Comparison of ENCODE assay signal across 16 cellular contexts in the genomic region with DNA sequence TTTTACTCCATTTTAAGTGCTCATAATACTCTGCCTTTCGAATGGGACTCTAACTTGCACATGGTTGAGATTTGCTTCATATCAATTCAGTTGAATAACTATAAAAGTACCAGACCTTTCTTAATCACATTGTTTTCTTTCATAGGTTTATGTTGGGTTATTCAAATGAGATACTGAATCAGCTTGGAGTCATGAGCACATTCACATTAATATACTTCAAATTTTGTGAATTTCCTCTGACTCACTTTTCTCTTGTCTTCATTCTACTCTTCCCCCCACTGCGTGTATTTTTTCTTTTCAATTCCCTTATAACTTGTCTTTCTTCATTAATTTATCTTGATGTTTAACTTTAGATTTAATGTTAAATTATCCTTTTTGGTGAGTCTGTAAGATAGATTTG.
"Had no signal": no experiment of that assay in that cellular context is flagged by ENCODE, and none has a peak within 500 bp of the region (broad histone marks: within the 10 kb centered on the region; RNA-seq: fewer than 3 reads in every experiment).

No MANE protein-coding gene starts in this region.

- DNase-seq: activated CD4-positive, alpha-beta T cell treated with anti-CD3 and anti-CD28 coated beads for 48 hours; activated CD8-positive, alpha-beta T cell treated with anti-CD3 and anti-CD28 coated beads for 36 hours; activated effector memory CD4-positive, alpha-beta T cell treated with anti-CD3 and anti-CD28 coated beads, Interleukin-2, amount 50 U/mL, for 16 hours; activated T-cell treated with anti-CD3 and anti-CD28 coated beads, Interleukin-2, amount 50 U/mL, for 48 hours; amniotic stem cell; effector memory CD4-positive, alpha-beta T cell; midbrain; tibial artery had no signal

- H3K27me3 ChIP-seq: tibial artery had no signal

- H3K4me3 ChIP-seq: tibial artery had no signal

- H3K27ac Mint-ChIP-seq: activated CD8-positive, alpha-beta T cell treated with anti-CD3 and anti-CD28 coated beads for 36 hours; activated naive CD4-positive, alpha-beta T cell treated with anti-CD3 and anti-CD28 coated beads, Interleukin-2, amount 50 U/mL, for 24 hours; stimulated activated memory B cell treated with anti-CD40 and anti-IgM and Interleukin-4, amounts not matched to agents 10 μg/mL and 1 μg/mL and 100 μg/mL, for 72 hours; T-helper 1 cell treated with Interleukin-12 subunit alpha and Interleukin-12 subunit beta and Interleukin-4 antibody, amounts not matched to agents 30 μg/mL and 1 μg/mL, for 36 hours had no signal

- H3K9me3 ChIP-seq: tibial artery had no signal

- H3K4me1 ChIP-seq: tibial artery had no signal

- H3K27ac ChIP-seq: tibial artery had no signal

- ATAC-seq: activated CD8-positive, alpha-beta T cell treated with anti-CD3 and anti-CD28 coated beads for 36 hours; left lobe of liver; stimulated activated memory B cell treated with anti-CD40 and anti-IgM and Interleukin-4, amounts not matched to agents 10 μg/mL and 1 μg/mL and 100 μg/mL, for 72 hours had no signal

- FAIRE-seq: keratinocyte, urothelium cell line had no signal

- H3K4me3 Mint-ChIP-seq: activated CD8-positive, alpha-beta T cell treated with anti-CD3 and anti-CD28 coated beads for 36 hours; activated naive CD4-positive, alpha-beta T cell treated with anti-CD3 and anti-CD28 coated beads, Interleukin-2, amount 50 U/mL, for 24 hours; brain; neural crest cell; stimulated activated memory B cell treated with anti-CD40 and anti-IgM and Interleukin-4, amounts not matched to agents 10 μg/mL and 1 μg/mL and 100 μg/mL, for 72 hours; T-helper 1 cell treated with Interleukin-12 subunit alpha and Interleukin-12 subunit beta and Interleukin-4 antibody, amounts not matched to agents 30 μg/mL and 1 μg/mL, for 36 hours had no signal

- H3K9me3 Mint-ChIP-seq: T-helper 1 cell treated with Interleukin-12 subunit alpha and Interleukin-12 subunit beta and Interleukin-4 antibody, amounts not matched to agents 30 μg/mL and 1 μg/mL, for 36 hours had no signal

- H3K36me3 Mint-ChIP-seq: activated naive CD4-positive, alpha-beta T cell treated with anti-CD3 and anti-CD28 coated beads, Interleukin-2, amount 50 U/mL, for 24 hours; brain; stimulated activated memory B cell treated with anti-CD40 and anti-IgM and Interleukin-4, amounts not matched to agents 10 μg/mL and 1 μg/mL and 100 μg/mL, for 72 hours had no signal

- H3K4me1 Mint-ChIP-seq: activated naive CD4-positive, alpha-beta T cell treated with anti-CD3 and anti-CD28 coated beads, Interleukin-2, amount 50 U/mL, for 24 hours; brain; neural crest cell; stimulated activated memory B cell treated with anti-CD40 and anti-IgM and Interleukin-4, amounts not matched to agents 10 μg/mL and 1 μg/mL and 100 μg/mL, for 72 hours had no signal

- H3K36me3 ChIP-seq: tibial artery had no signal

- H3K27me3 Mint-ChIP-seq: activated CD8-positive, alpha-beta T cell treated with anti-CD3 and anti-CD28 coated beads for 36 hours; activated naive CD4-positive, alpha-beta T cell treated with anti-CD3 and anti-CD28 coated beads, Interleukin-2, amount 50 U/mL, for 24 hours; stimulated activated memory B cell treated with anti-CD40 and anti-IgM and Interleukin-4, amounts not matched to agents 10 μg/mL and 1 μg/mL and 100 μg/mL, for 72 hours had no signal
